Comparison of ENCODE assay signal across 14 cellular contexts in the genomic region with DNA sequence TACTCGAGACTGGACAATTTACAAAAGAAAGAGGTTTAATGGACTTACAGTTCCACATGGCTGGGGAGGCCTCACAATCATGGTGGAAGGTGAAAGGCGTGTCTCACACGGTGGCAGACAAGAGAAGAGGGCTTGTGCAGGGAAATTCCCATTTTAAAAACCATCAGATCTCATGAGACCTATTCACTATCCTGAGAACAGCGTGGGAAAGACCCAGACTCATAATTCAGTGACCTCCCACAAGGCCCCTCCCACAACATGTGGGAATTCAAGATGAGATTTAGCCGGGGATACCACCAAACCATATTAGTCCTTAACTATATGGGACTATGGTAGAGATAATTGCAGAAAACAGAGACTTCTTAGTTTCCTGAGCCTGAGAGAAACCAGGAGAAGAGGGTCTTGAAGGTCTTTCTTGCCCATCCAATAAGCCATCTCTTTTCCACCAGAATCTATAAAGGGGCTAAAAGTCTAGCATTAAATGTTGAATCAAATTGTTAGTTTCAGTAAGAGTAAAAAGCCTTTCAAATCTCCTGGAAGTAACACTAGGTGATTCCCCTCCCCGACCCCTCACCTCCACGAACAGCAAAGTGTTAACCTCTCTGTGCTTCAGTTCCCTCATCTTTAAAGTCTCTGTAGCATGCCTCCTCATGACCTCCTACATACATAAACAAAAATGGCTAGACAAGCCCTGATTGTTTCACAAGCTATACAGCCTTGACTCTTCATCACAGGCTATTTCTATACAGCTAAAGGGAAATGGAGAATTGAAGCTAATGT.
A peak's percentile ranks its signal among the peaks of the same experiment; 100 is the strongest.
DNase-seq lines count a peak whose midpoint lies in the region; ATAC-seq and TF ChIP-seq lines count a peak whose summit lies in the region.
"Had no signal": no experiment of that assay in that cellular context is flagged by ENCODE, and none has a peak within 500 bp of the region (broad histone marks: within the 10 kb centered on the region; RNA-seq: fewer than 3 reads in every experiment).

No MANE protein-coding gene starts in this region.

- peaks cover 55% of the 10 kb centered on the region for H3K36me3 ChIP-seq in OCI-LY3 (replicated peaks; ENCODE audit: low read depth, low read length)
- no peaks in the 10 kb centered on the region for H3K36me3 ChIP-seq in suprapubic skin
- no peaks in the 10 kb centered on the region for H3K36me3 ChIP-seq in BE2C

- WGBS in suprapubic skin: 82% methylated on average over 7 of the region's 7 CpGs

- DNase-seq in activated naive CD8-positive, alpha-beta T cell treated with anti-CD3 and anti-CD28 coated beads, Interleukin-2, amount 50 U/mL, for 24 hours: no peak
- no peak for DNase-seq in activated naive CD8-positive, alpha-beta T cell treated with anti-CD3 and anti-CD28 coated beads for 36 hours
- DNase-seq in suprapubic skin (ENCODE audit: low spot score in 2 of 2) (no peak), BE2C (no peak), SW 1271 (lab: John Stamatoyannopoulos, UW) (no peak), NCI-H187 treated with DMSO at 0.1 percent for 48 hours (lab: John Stamatoyannopoulos, UW) (no peak)
- DNase-seq: H7, Kasumi-1, NCI-H1930, NCI-H2171 treated with DMSO at 0.1 percent for 48 hours, SHP77 had no signal

- H3K4me3 ChIP-seq in OCI-LY3 (ENCODE audit: low read length): peak overlapping the region; percentile 18; the same call in 1 of the 2 replicates
- no peak overlapping the region for H3K4me3 ChIP-seq in suprapubic skin
- H3K4me3 ChIP-seq in BE2C (ENCODE audit: low read depth, low read length): no peak overlapping the region
- H3K4me3 ChIP-seq: A549 had no signal

- peaks cover 7% of the 10 kb centered on the region for H3K9me3 ChIP-seq in OCI-LY3 (ENCODE audit: insufficient read depth, low read length)
- no peaks in the 10 kb centered on the region for H3K9me3 ChIP-seq in suprapubic skin
- H3K9me3 ChIP-seq in BE2C: no peaks in the 10 kb centered on the region
- H3K9me3 ChIP-seq: A549 had no signal

- TF ChIP-seq CTCF in OCI-LY3 (IDR thresholded peaks at IDR 0.05; ENCODE audit: low read depth, low read length) (no peak), suprapubic skin (IDR thresholded peaks at IDR 0.05) (no peak), BE2C (IDR thresholded peaks at IDR 0.05; ENCODE audit: low read depth, low read length) (no peak)

- no peak overlapping the region for H3K27ac Mint-ChIP-seq in activated naive CD8-positive, alpha-beta T cell treated with anti-CD3 and anti-CD28 coated beads, Interleukin-2, amount 50 U/mL, for 24 hours
- H3K27ac Mint-ChIP-seq in activated naive CD8-positive, alpha-beta T cell treated with anti-CD3 and anti-CD28 coated beads for 36 hours: no peak overlapping the region

- ATAC-seq in activated naive CD8-positive, alpha-beta T cell treated with anti-CD3 and anti-CD28 coated beads, Interleukin-2, amount 50 U/mL, for 24 hours: peak; percentile 28
- ATAC-seq in GM19351 (IDR thresholded peaks at IDR 0.05; ENCODE audit: unreplicated experiment): peak; percentile 29
- ATAC-seq: A549 had no signal

- H3K4me2 ChIP-seq in OCI-LY3 (ENCODE audit: low read length): peak overlapping the region; percentile 57
- H3K4me2 ChIP-seq: A549 had no signal

- no peaks in the 10 kb centered on the region for H3K79me2 ChIP-seq in OCI-LY3 (ENCODE audit: low read length)

- H3K9me3 Mint-ChIP-seq in activated naive CD8-positive, alpha-beta T cell treated with anti-CD3 and anti-CD28 coated beads, Interleukin-2, amount 50 U/mL, for 24 hours: no peaks in the 10 kb centered on the region
- no peaks in the 10 kb centered on the region for H3K9me3 Mint-ChIP-seq in activated naive CD8-positive, alpha-beta T cell treated with anti-CD3 and anti-CD28 coated beads for 36 hours

- peaks cover 16% of the 10 kb centered on the region for H3K4me1 Mint-ChIP-seq in activated naive CD8-positive, alpha-beta T cell treated with anti-CD3 and anti-CD28 coated beads, Interleukin-2, amount 50 U/mL, for 24 hours
- peaks cover 17% of the 10 kb centered on the region for H3K4me1 Mint-ChIP-seq in activated naive CD8-positive, alpha-beta T cell treated with anti-CD3 and anti-CD28 coated beads for 36 hours

- no peaks in the 10 kb centered on the region for H3K27me3 ChIP-seq in OCI-LY3 (ENCODE audit: low read depth, low read length)
- H3K27me3 ChIP-seq in suprapubic skin: no peaks in the 10 kb centered on the region
- H3K27me3 ChIP-seq in BE2C: no peaks in the 10 kb centered on the region

- no peaks in the 10 kb centered on the region for H3K27me3 Mint-ChIP-seq in activated naive CD8-positive, alpha-beta T cell treated with anti-CD3 and anti-CD28 coated beads, Interleukin-2, amount 50 U/mL, for 24 hours
- no peaks in the 10 kb centered on the region for H3K27me3 Mint-ChIP-seq in activated naive CD8-positive, alpha-beta T cell treated with anti-CD3 and anti-CD28 coated beads for 36 hours

- no peak overlapping the region for H3K4me3 Mint-ChIP-seq in activated naive CD8-positive, alpha-beta T cell treated with anti-CD3 and anti-CD28 coated beads, Interleukin-2, amount 50 U/mL, for 24 hours
- no peak overlapping the region for H3K4me3 Mint-ChIP-seq in activated naive CD8-positive, alpha-beta T cell treated with anti-CD3 and anti-CD28 coated beads for 36 hours

- H3K27ac ChIP-seq in OCI-LY3 (ENCODE audit: low read length) (peak overlapping the region; percentile 98), suprapubic skin (no peak overlapping the region)
- H3K27ac ChIP-seq: A549 had no signal

- TF ChIP-seq EP300 in suprapubic skin (IDR thresholded peaks at IDR 0.05): no peak

- H3K9ac ChIP-seq in OCI-LY3 (ENCODE audit: low read length): peak overlapping the region; percentile 58; the same call in 1 of the 2 replicates

- H3K36me3 Mint-ChIP-seq in activated naive CD8-positive, alpha-beta T cell treated with anti-CD3 and anti-CD28 coated beads, Interleukin-2, amount 50 U/mL, for 24 hours (ENCODE audit: low read depth): no peaks in the 10 kb centered on the region
- no peaks in the 10 kb centered on the region for H3K36me3 Mint-ChIP-seq in activated naive CD8-positive, alpha-beta T cell treated with anti-CD3 and anti-CD28 coated beads for 36 hours

- TF ChIP-seq POLR2A in suprapubic skin (IDR thresholded peaks at IDR 0.05): no peak

- H3K4me1 ChIP-seq in OCI-LY3 (ENCODE audit: low read length) (peaks cover 73% of the 10 kb centered on the region), suprapubic skin (peaks cover 5% of the 10 kb centered on the region), BE2C (no peaks in the 10 kb centered on the region)
- H3K4me1 ChIP-seq: A549 had no signal

- H2AFZ ChIP-seq in OCI-LY3 (ENCODE audit: low read depth, low read length): no peak overlapping the region

- H4K20me1 ChIP-seq in OCI-LY3 (ENCODE audit: insufficient read depth, low read length): no peaks in the 10 kb centered on the region
